Comparison of ENCODE assay signal across 31 cellular contexts in genomic region chr2:100527420-100528015, GRCh38. TPM values are rescaled to one million over a fixed set of nuclear protein-coding genes. Genes with fewer than 3 reads are reported as not detected.
"Had no signal": no experiment of that assay in that cellular context is flagged by ENCODE, and none has a peak within 500 bp of the region (broad histone marks: within the 10 kb centered on the region; RNA-seq: fewer than 3 reads in every experiment).

No MANE protein-coding gene starts in this region.

- H3K36me3 ChIP-seq: SJSA1 had no signal

- H3K27me3 ChIP-seq: SJSA1 had no signal

- H3K36me3 Mint-ChIP-seq: activated naive CD4-positive, alpha-beta T cell treated with anti-CD3 and anti-CD28 coated beads, Interleukin-2, amount 10 ng/mL, durations not matched to agents 7 days and 5 days; activated naive CD8-positive, alpha-beta T cell; brain had no signal

- H3K9me3 ChIP-seq: SJSA1, SK-N-SH had no signal

- H3K4me3 ChIP-seq: K562, SJSA1 had no signal

- H3K27ac ChIP-seq: SJSA1 had no signal

- ATAC-seq: activated CD8-positive, alpha-beta T cell treated with anti-CD3 and anti-CD28 coated beads, Interleukin-2, amount 10 ng/mL, durations not matched to agents 7 days and 5 days; activated naive CD8-positive, alpha-beta T cell treated with anti-CD3 and anti-CD28 coated beads, Interleukin-2, amount 50 U/mL, for 24 hours; Panc1 had no signal

- H3K9me3 Mint-ChIP-seq: activated CD4-positive, alpha-beta T cell treated with anti-CD3 and anti-CD28 coated beads, Interleukin-2, amount 10 ng/mL, durations not matched to agents 7 days and 5 days; activated naive CD4-positive, alpha-beta T cell treated with anti-CD3 and anti-CD28 coated beads, Interleukin-2, amount 10 ng/mL, durations not matched to agents 7 days and 5 days; activated naive CD8-positive, alpha-beta T cell treated with anti-CD3 and anti-CD28 coated beads, Interleukin-2, amount 50 U/mL, for 24 hours; brain had no signal

- H3K27ac Mint-ChIP-seq: activated CD4-positive, alpha-beta T cell treated with anti-CD3 and anti-CD28 coated beads, Interleukin-2, amount 10 ng/mL, durations not matched to agents 7 days and 5 days; activated CD8-positive, alpha-beta T cell treated with anti-CD3 and anti-CD28 coated beads, Interleukin-2, amount 10 ng/mL, durations not matched to agents 7 days and 5 days; activated naive CD4-positive, alpha-beta T cell treated with anti-CD3 and anti-CD28 coated beads, Interleukin-2, amount 10 ng/mL, durations not matched to agents 7 days and 5 days; activated naive CD8-positive, alpha-beta T cell; activated naive CD8-positive, alpha-beta T cell treated with anti-CD3 and anti-CD28 coated beads, Interleukin-2, amount 50 U/mL, for 24 hours; brain had no signal

- H3K27me3 Mint-ChIP-seq: activated CD4-positive, alpha-beta T cell treated with anti-CD3 and anti-CD28 coated beads, Interleukin-2, amount 10 ng/mL, durations not matched to agents 7 days and 5 days; activated naive CD8-positive, alpha-beta T cell treated with anti-CD3 and anti-CD28 coated beads, Interleukin-2, amount 50 U/mL, for 24 hours had no signal

- DNase-seq: activated CD4-positive, alpha-beta T cell treated with anti-CD3 and anti-CD28 coated beads, Interleukin-2, amount 10 ng/mL, durations not matched to agents 7 days and 5 days; activated CD4-positive, alpha-beta T cell treated with anti-CD3 and anti-CD28 coated beads, Interleukin-2, amount 50 U/mL, for 48 hours; activated CD8-positive, alpha-beta memory T cell treated with anti-CD3 and anti-CD28 coated beads, Interleukin-2, amount 50 U/mL, for 48 hours; activated CD8-positive, alpha-beta T cell treated with anti-CD3 and anti-CD28 coated beads, Interleukin-2, amount 10 ng/mL, durations not matched to agents 7 days and 5 days; activated effector memory CD4-positive, alpha-beta T cell treated with Interleukin-2 at 50 U/mL for 16 hours; activated naive CD4-positive, alpha-beta T cell treated with anti-CD3 and anti-CD28 coated beads, Interleukin-2, amount 10 ng/mL, durations not matched to agents 7 days and 5 days; activated naive CD8-positive, alpha-beta T cell treated with anti-CD3 and anti-CD28 coated beads, Interleukin-2, amount 50 U/mL, for 24 hours; activated T-cell treated with anti-CD3 and anti-CD28 coated beads, Interleukin-2, amount 50 U/mL, for 48 hours; anterior cingulate cortex; central memory CD4-positive, alpha-beta T cell; NCI-H1092 treated with DMSO at 0.1 percent for 48 hours; NCI-H1417; NCI-H146; NCI-H187 treated with DMSO at 0.1 percent for 48 hours; NCI-H2081; NCI-H345; NCI-H524 treated with DMSO at 0.1 percent for 48 hours; SHP77 treated with DMSO at 0.1 percent for 48 hours; SK-N-SH; T-helper 1 cell; T-helper 2 cell; T-helper 9 cell had no signal

- H3K4me3 Mint-ChIP-seq: activated CD4-positive, alpha-beta T cell treated with anti-CD3 and anti-CD28 coated beads, Interleukin-2, amount 10 ng/mL, durations not matched to agents 7 days and 5 days; activated CD8-positive, alpha-beta T cell treated with anti-CD3 and anti-CD28 coated beads, Interleukin-2, amount 10 ng/mL, durations not matched to agents 7 days and 5 days; activated naive CD4-positive, alpha-beta T cell treated with anti-CD3 and anti-CD28 coated beads, Interleukin-2, amount 10 ng/mL, durations not matched to agents 7 days and 5 days; activated naive CD8-positive, alpha-beta T cell; activated naive CD8-positive, alpha-beta T cell treated with anti-CD3 and anti-CD28 coated beads, Interleukin-2, amount 50 U/mL, for 24 hours; brain had no signal

- H3K4me1 Mint-ChIP-seq: activated naive CD4-positive, alpha-beta T cell treated with anti-CD3 and anti-CD28 coated beads, Interleukin-2, amount 10 ng/mL, durations not matched to agents 7 days and 5 days; activated naive CD8-positive, alpha-beta T cell treated with anti-CD3 and anti-CD28 coated beads, Interleukin-2, amount 50 U/mL, for 24 hours; brain had no signal

- H3K4me1 ChIP-seq: SJSA1 had no signal

RNA-seq across cellular contexts. Expression of gene NMS, which starts 57.2 kb away (rescaled TPM):
- total RNA-seq: activated CD4-positive, alpha-beta T cell treated with anti-CD3 and anti-CD28 coated beads, Interleukin-2, amount 10 ng/mL, durations not matched to agents 7 days and 5 days; activated CD8-positive, alpha-beta T cell treated with anti-CD3 and anti-CD28 coated beads, Interleukin-2, amount 10 ng/mL, durations not matched to agents 7 days and 5 days; bronchial epithelial cell; K562; M059J; NCI-H460; RPMI7951; SJSA1 had no signal
